1 cellular context compared by ENCODE assay signal in genomic region chr5:95317085-95317484, GRCh38.
TF ChIP-seq lines count a peak whose summit lies in the region.

No MANE protein-coding gene starts in this region.

TF ChIP-seq in K562, 482 proteins besides CTCF, POLR2A, EP300 and RAD21 (continued from another document):
- TF ChIP-seq ARID4B (CRISPR knock-in tag; IDR thresholded peaks at IDR 0.05) (no peak), ZNF778 (CRISPR knock-in tag; IDR thresholded peaks at IDR 0.05) (no peak), KDM4B (IDR thresholded peaks at IDR 0.05; ENCODE audit: borderline replicate concordance in 2 of 2, low read depth in 1 of 2) (no peak), PHTF2 (CRISPR knock-in tag; IDR thresholded peaks at IDR 0.05) (no peak), ZNF395 (CRISPR knock-in tag; IDR thresholded peaks at IDR 0.05) (no peak)
